9 cellular contexts compared by ENCODE assay signal in the genomic region with DNA sequence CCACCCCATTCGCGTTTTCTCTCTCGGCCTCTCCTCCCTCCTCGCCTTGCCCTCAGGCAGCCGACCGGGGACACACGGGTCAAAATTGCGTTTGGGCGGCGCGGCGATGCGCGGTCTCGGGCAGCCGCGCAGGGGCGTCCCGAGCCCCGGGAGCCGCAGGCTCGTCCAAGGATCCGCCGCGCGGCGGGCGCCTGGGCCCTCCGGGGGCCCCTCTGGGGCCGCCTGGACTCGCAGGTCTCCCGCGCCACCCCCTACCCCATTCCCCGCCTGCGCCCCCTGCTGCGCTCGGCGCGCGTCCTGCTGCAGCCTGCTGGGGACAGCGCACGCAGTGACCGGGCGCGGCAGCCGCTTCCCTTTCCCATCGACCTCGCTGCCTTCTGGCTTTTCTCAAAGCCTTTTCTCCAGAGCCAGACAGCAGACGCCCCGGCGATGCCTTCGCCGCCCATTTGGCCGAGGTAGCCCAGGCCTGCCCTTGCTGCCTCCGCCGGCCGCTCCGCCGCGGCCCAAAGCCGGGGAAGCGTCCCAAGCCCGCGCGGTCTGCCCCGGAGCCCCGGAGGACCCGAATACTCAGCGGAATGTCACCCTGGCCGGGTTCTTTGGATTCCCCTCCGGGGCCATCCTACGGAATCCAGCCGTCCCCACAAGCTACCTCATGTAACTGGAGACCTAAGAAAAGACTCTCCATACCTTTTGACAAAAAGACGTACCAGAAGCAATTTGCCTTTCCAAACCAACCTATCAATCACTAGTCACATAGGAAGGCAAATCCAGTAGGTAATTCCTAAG. TPM values are rescaled to one million over a fixed set of nuclear protein-coding genes. Genes with fewer than 3 reads are reported as not detected.
DNase-seq lines count a peak whose midpoint lies in the region; ATAC-seq, FAIRE-seq and TF ChIP-seq lines count a peak whose summit lies in the region.
"Had no signal": no experiment of that assay in that cellular context is flagged by ENCODE, and none has a peak within 500 bp of the region (broad histone marks: within the 10 kb centered on the region; RNA-seq: fewer than 3 reads in every experiment).

No MANE protein-coding gene starts in this region.

- no peak overlapping the region for H3K27ac ChIP-seq in suprapubic skin

- H3K36me3 Mint-ChIP-seq in brain, result no peaks in the 10 kb centered on the region

- TF ChIP-seq EP300 in suprapubic skin (IDR thresholded peaks at IDR 0.05), result no peak

- H3K27me3 ChIP-seq in kidney epithelial cell (ENCODE audit: control insufficient read depth, insufficient read depth, low read length) (peaks cover 40% of the 10 kb centered on the region), suprapubic skin (peaks cover 73% of the 10 kb centered on the region)

- DNase-seq in NCI-H748 (lab: John Stamatoyannopoulos, UW; ENCODE audit: unreplicated experiment) (peak; percentile 36), NCI-H748 treated with DMSO at 0.1 percent for 48 hours (lab: John Stamatoyannopoulos, UW) (no peak), kidney epithelial cell (ENCODE audit: low read depth) (no peak), suprapubic skin (ENCODE audit: low spot score in 2 of 2) (no peak), GM12891 (ENCODE audit: insufficient read length, low spot score) (no peak)
- DNase-seq in stimulated activated naive CD4-positive, alpha-beta T cell treated with Interleukin-2 at 50 U/mL for 16 hours (lab: John Stamatoyannopoulos, UW), result no peak

- H3K27ac Mint-ChIP-seq in brain, result no peak overlapping the region

- no peaks in the 10 kb centered on the region for H3K36me3 ChIP-seq in kidney epithelial cell (ENCODE audit: control insufficient read depth, insufficient read depth, low read length)
- H3K36me3 ChIP-seq in suprapubic skin, result no peaks in the 10 kb centered on the region

- H3K4me3 ChIP-seq in kidney epithelial cell (ENCODE audit: low read depth, low read length) (peak overlapping the region; percentile 30), suprapubic skin (peak overlapping the region; percentile 61)
- H3K4me3 ChIP-seq: K562 had no signal

- peaks cover 7% of the 10 kb centered on the region for H3K4me1 Mint-ChIP-seq in brain

- H3K9me3 ChIP-seq in suprapubic skin, result no peaks in the 10 kb centered on the region

- no peak for TF ChIP-seq POLR2A in suprapubic skin (IDR thresholded peaks at IDR 0.05)
- no peak for TF ChIP-seq POLR2A in GM12891 (IDR thresholded peaks at IDR 0.05; ENCODE audit: low read depth, low read length)

- TF ChIP-seq CTCF in brain (conservative IDR thresholded peaks at IDR 0.05) (peak in 1 of 2 experiments; percentile 25), kidney epithelial cell (IDR thresholded peaks at IDR 0.05; ENCODE audit: insufficient read depth, low read length, poor library complexity, severe bottlenecking) (no peak), suprapubic skin (IDR thresholded peaks at IDR 0.05) (no peak)

- peaks cover 92% of the 10 kb centered on the region for H3K27me3 Mint-ChIP-seq in brain

- H3K4me3 Mint-ChIP-seq in brain, result peak overlapping the region; percentile 75 to 87 (median 78)

- FAIRE-seq in GM12891 (lab: Jason Lieb, UNC), result no peak
- FAIRE-seq: K562 had no signal

- peaks cover 16% of the 10 kb centered on the region for H3K4me1 ChIP-seq in suprapubic skin

- 4% methylated on average over 25 of the region's 74 CpGs for WGBS in suprapubic skin

- peaks cover 0 to 8% (median 3%) of the 10 kb centered on the region in 5 experiments for H3K9me3 Mint-ChIP-seq in brain

- no peak for ATAC-seq in HG02642 (IDR thresholded peaks at IDR 0.05; ENCODE audit: poor library complexity, unreplicated experiment)
- ATAC-seq: K562 had no signal

TF ChIP-seq in GM12891, 5 proteins besides CTCF, POLR2A, EP300 and RAD21:
- TF ChIP-seq TAF1 (IDR thresholded peaks at IDR 0.05; ENCODE audit: low read depth, low read length) (no peak), POLR2AphosphoS5 (IDR thresholded peaks at IDR 0.05; ENCODE audit: low read depth, low read length) (no peak), PAX5 (IDR thresholded peaks at IDR 0.05; ENCODE audit: insufficient read depth, low read length, severe bottlenecking) (no peak), POU2F2 (IDR thresholded peaks at IDR 0.05; ENCODE audit: low read depth, low read length) (no peak), SPI1 (IDR thresholded peaks at IDR 0.05; ENCODE audit: low read depth, low read length) (no peak)

RNA-seq across cellular contexts. Expression of a gene that starts 16.5 kb away (rescaled TPM):
- not detected for polyA plus RNA-seq in brain (ENCODE audit: insufficient read depth, low read depth, low replicate concordance)
- total RNA-seq in kidney epithelial cell, result 0.14 TPM in 1 of 2 replicates, not detected in the other
- not detected for total RNA-seq in suprapubic skin
- polyA plus RNA-seq in GM12891 (2012; ENCODE audit: low read depth, missing spikeins), result not detected
- total RNA-seq: K562 had no signal
- polyA plus RNA-seq: K562 had no signal
